30 cellular contexts compared by ENCODE assay signal in the genomic region with DNA sequence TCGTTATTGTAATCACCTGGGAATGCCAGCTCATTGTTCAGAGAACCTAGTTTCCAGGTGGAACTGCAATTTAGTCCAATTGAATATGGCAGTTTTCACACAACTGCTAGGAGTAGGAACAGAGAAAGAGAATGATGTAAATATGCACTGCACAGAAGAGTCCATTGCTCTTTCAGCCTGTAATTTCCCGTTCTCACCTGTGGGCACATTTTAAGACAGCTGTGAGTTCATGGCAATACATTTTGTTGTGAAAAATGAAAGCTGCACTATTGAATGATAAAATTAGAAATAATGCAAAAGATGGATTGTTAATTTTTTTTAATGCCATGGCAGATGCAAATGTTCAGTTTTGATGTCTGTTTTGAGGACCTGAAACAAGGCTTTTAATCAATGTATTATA.
"Had no signal": no experiment of that assay in that cellular context is flagged by ENCODE, and none has a peak within 500 bp of the region (broad histone marks: within the 10 kb centered on the region; RNA-seq: fewer than 3 reads in every experiment).

No MANE protein-coding gene starts in this region.

- H3K27ac Mint-ChIP-seq: activated CD4-positive, alpha-beta memory T cell treated with anti-CD3 and anti-CD28 coated beads for 36 hours; activated CD4-positive, alpha-beta T cell treated with anti-CD3 and anti-CD28 coated beads for 36 hours; activated naive CD4-positive, alpha-beta T cell treated with anti-CD3 and anti-CD28 coated beads for 36 hours; activated T-helper 1 cell treated with anti-CD3 and anti-CD28 coated beads, Interleukin-12 subunit alpha, Interleukin-12 subunit beta, Interleukin-2, Interleukin-4 antibody, amounts not matched to agents 30 ng/mL and 10 ng/mL and 1 ng/mL, durations not matched to agents 14 hours and 24 hours and 36 hours had no signal

- H3K27me3 ChIP-seq: adrenal gland, body of pancreas, breast epithelium, MG63, SJCRH30 had no signal

- H3K4me3 Mint-ChIP-seq: activated CD4-positive, alpha-beta memory T cell treated with anti-CD3 and anti-CD28 coated beads for 36 hours; activated CD4-positive, alpha-beta T cell treated with anti-CD3 and anti-CD28 coated beads for 36 hours; activated naive CD4-positive, alpha-beta T cell treated with anti-CD3 and anti-CD28 coated beads for 36 hours; activated T-cell treated with anti-CD3 and anti-CD28 coated beads, Interleukin-2, amount 50 U/mL, for 4 hours; activated T-helper 1 cell treated with anti-CD3 and anti-CD28 coated beads, Interleukin-12 subunit alpha, Interleukin-12 subunit beta, Interleukin-2, Interleukin-4 antibody, amounts not matched to agents 30 ng/mL and 10 ng/mL and 1 ng/mL, durations not matched to agents 14 hours and 24 hours and 36 hours had no signal

- H3K36me3 Mint-ChIP-seq: activated naive CD4-positive, alpha-beta T cell treated with anti-CD3 and anti-CD28 coated beads, Interleukin-2, amount 50 U/mL, for 72 hours had no signal

- H3K27me3 Mint-ChIP-seq: activated CD4-positive, alpha-beta memory T cell treated with anti-CD3 and anti-CD28 coated beads for 36 hours; activated CD4-positive, alpha-beta T cell treated with anti-CD3 and anti-CD28 coated beads for 36 hours had no signal

- H2AFZ ChIP-seq: PC-9 had no signal

- H3K4me1 Mint-ChIP-seq: activated CD4-positive, alpha-beta T cell treated with anti-CD3 and anti-CD28 coated beads for 36 hours had no signal

- H3K4me3 ChIP-seq: adrenal gland, body of pancreas, breast epithelium, K562, MG63, PC-9, SJCRH30, SK-N-MC had no signal

- H3K4me1 ChIP-seq: adrenal gland, breast epithelium, SJCRH30 had no signal

- DNase-seq: activated CD4-positive, alpha-beta memory T cell treated with anti-CD3 and anti-CD28 coated beads for 36 hours; activated CD4-positive, alpha-beta T cell treated with anti-CD3 and anti-CD28 coated beads for 36 hours; activated CD4-positive, alpha-beta T cell treated with anti-CD3 and anti-CD28 coated beads, Interleukin-2, amount 50 U/mL, for 1 hour; activated CD8-positive, alpha-beta memory T cell treated with anti-CD3 and anti-CD28 coated beads, Interleukin-2, amount 50 U/mL, for 4 hours; activated gamma-delta T cell treated with Interleukin-2 at 50 U/mL for 16 hours; activated naive CD4-positive, alpha-beta T cell treated with anti-CD3 and anti-CD28 coated beads for 36 hours; activated T-cell treated with anti-CD3 and anti-CD28 coated beads for 4 hours; activated T-cell treated with anti-CD3 and anti-CD28 coated beads, Interleukin-2, amount 50 U/mL, for 4 hours; adrenal gland; body of pancreas; IMR-90; MG63; NCI-H1048; NCI-H146; NCI-H187; NCI-H2171; NCI-H510A; NCI-H526; NCI-H774; NK-92 treated with Interleukin-12 subunit alpha and Interleukin-12 subunit beta, amount 100 ng/mL, for 24 hours; PC-9; SJCRH30; T1000 had no signal

- H3K9me3 Mint-ChIP-seq: activated CD4-positive, alpha-beta memory T cell treated with anti-CD3 and anti-CD28 coated beads for 36 hours; activated naive CD4-positive, alpha-beta T cell treated with anti-CD3 and anti-CD28 coated beads for 36 hours; activated naive CD4-positive, alpha-beta T cell treated with anti-CD3 and anti-CD28 coated beads, Interleukin-2, amount 50 U/mL, for 72 hours; activated T-cell treated with anti-CD3 and anti-CD28 coated beads, Interleukin-2, amount 50 U/mL, for 4 hours; activated T-helper 1 cell treated with anti-CD3 and anti-CD28 coated beads, Interleukin-12 subunit alpha, Interleukin-12 subunit beta, Interleukin-2, Interleukin-4 antibody, amounts not matched to agents 30 ng/mL and 10 ng/mL and 1 ng/mL, durations not matched to agents 14 hours and 24 hours and 36 hours had no signal

- H3K4me2 ChIP-seq: PC-9 had no signal

- H3K36me3 ChIP-seq: adrenal gland, breast epithelium had no signal

- ATAC-seq: activated CD4-positive, alpha-beta T cell treated with anti-CD3 and anti-CD28 coated beads for 36 hours; activated naive CD4-positive, alpha-beta T cell treated with anti-CD3 and anti-CD28 coated beads, Interleukin-2, amount 50 U/mL, for 72 hours; activated T-cell treated with anti-CD3 and anti-CD28 coated beads, Interleukin-2, amount 50 U/mL, for 4 hours; body of pancreas; K562; Right ventricle myocardium inferior had no signal

- H3K27ac ChIP-seq: adrenal gland, body of pancreas, breast epithelium, PC-9, RWPE1, SJCRH30, SK-N-MC had no signal

- H3K9me3 ChIP-seq: adrenal gland, body of pancreas, breast epithelium, MG63, SJCRH30 had no signal
